In genomic region chr16:19114359-19115147, GRCh38 we compare ENCODE assay signal across 8 cellular contexts. TPM values are rescaled to one million over a fixed set of nuclear protein-coding genes. Genes with fewer than 3 reads are reported as not detected.
DNase-seq lines count a peak whose midpoint lies in the region; ATAC-seq and TF ChIP-seq lines count a peak whose summit lies in the region.

No MANE protein-coding gene starts in this region.

- H3K9me3 Mint-ChIP-seq in neural crest cell, result no peaks in the 10 kb centered on the region

- H3K4me1 Mint-ChIP-seq in neural crest cell, result peaks cover 33% of the 10 kb centered on the region

- no peaks in the 10 kb centered on the region for H3K27me3 Mint-ChIP-seq in neural crest cell (ENCODE audit: low read depth)

- H3K27ac Mint-ChIP-seq in neural crest cell (ENCODE audit: unreplicated experiment), result no peak overlapping the region

- DNase-seq in GM20000 (ENCODE audit: low spot score) (peak; percentile 78), fibroblast of peridontal ligament (ENCODE audit: extremely low read depth) (peak; percentile 54), neural crest cell (ENCODE audit: low read depth, low spot score) (peak; percentile 41), NCI-H187 (lab: John Stamatoyannopoulos, UW) (no peak), mesenteric fat pad (ENCODE audit: low spot score) (no peak)

- TF ChIP-seq CTCF in GM20000 (IDR thresholded peaks at IDR 0.05; ENCODE audit: extremely low read depth, missing control alignments) (no peak), WI38 (IDR thresholded peaks at IDR 0.05; ENCODE audit: low read depth, low read length) (peak; percentile 32; the same call in 1 of the 2 replicates), neural crest cell (conservative IDR thresholded peaks at IDR 0.05) (no peak)

- peak overlapping the region; percentile 86 for H3K27ac ChIP-seq in BLaER1

- peak overlapping the region; percentile 82 for H3K4me3 Mint-ChIP-seq in neural crest cell

- H3K4me3 ChIP-seq in BLaER1 (peak overlapping the region; percentile 70), WI38 (ENCODE audit: low read depth, low read length) (peak overlapping the region; percentile 69)

- no peaks in the 10 kb centered on the region for H3K36me3 ChIP-seq in BLaER1

- H4K20me1 ChIP-seq in BLaER1, result no peaks in the 10 kb centered on the region

- H3K9ac ChIP-seq in BLaER1, result peak overlapping the region; percentile 80

- no peak for ATAC-seq in HG02678 (IDR thresholded peaks at IDR 0.05; ENCODE audit: unreplicated experiment)

- H3K9me3 ChIP-seq in BLaER1, result no peaks in the 10 kb centered on the region

- H3K36me3 Mint-ChIP-seq in neural crest cell (ENCODE audit: low read depth), result peaks cover 3% of the 10 kb centered on the region

- peaks cover 48% of the 10 kb centered on the region for H3K4me1 ChIP-seq in BLaER1

- H3K4me2 ChIP-seq in BLaER1, result peak overlapping the region; percentile 69

- H3K27me3 ChIP-seq in BLaER1, result peaks cover 6% of the 10 kb centered on the region

RNA-seq across cellular contexts. Expression of gene ITPRIPL2, which starts 0.8 kb away (rescaled TPM):
- total RNA-seq in neural crest cell, result 20.2 and 21.8 TPM in 2 replicates
- 89.8 TPM for total RNA-seq in mesenteric fat pad

RNA-seq across cellular contexts. Expression of gene COQ7, which starts 47.1 kb away (rescaled TPM):
- total RNA-seq in neural crest cell, result 25.6 and 25.7 TPM in 2 replicates
- 11.3 TPM for total RNA-seq in mesenteric fat pad

RNA-seq across cellular contexts. Expression of gene SYT17, which starts 53.5 kb away (rescaled TPM):
- total RNA-seq in neural crest cell, result 3.1 and 3.6 TPM in 2 replicates
- 1.1 TPM for total RNA-seq in mesenteric fat pad

Comparison
In these comparisons a context has a peak if more than half of its experiments do, and no peak if none do; other contexts are left out.
1. DNase-seq: peak in GM20000 (single experiment), fibroblast of peridontal ligament (single experiment) and neural crest cell (single experiment); none in NCI-H187 (0 of 2) and mesenteric fat pad (single experiment).